1 cellular context compared by ENCODE assay signal in the genomic region with DNA sequence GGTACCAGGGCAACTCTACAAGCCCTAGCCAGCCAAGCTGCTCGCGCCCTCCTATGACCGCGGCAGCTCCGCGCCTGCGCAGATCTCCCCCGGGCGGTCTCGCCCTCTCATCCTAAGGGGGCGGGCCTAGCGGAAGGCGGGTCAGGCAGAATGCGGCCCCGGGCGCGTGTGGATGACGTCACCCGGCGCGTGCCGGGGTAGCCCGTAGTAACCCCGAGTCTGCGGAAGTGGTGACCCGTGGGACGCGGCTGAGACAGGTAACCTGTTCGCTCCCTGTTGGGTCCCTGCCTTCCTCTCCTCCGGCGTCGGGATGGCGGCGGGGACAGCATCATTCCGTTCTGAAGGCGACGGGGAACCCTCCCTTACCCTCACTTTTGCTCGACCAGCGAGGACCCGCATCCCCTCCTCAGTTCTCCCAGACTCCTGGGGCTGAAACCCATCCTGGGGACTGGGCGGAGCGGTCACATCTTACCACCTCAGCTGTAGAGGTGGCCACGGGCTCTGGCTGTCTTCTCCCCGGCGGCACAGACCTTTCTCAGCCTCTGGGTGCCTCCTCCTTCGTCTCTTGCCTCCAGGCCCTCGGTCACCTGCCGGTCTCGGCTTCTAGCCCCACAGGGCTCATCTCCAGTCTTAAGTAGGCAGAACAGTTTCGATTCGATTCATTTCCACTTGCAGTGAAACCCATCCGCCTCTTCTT.
TF ChIP-seq lines count a peak whose summit lies in the region.

AOPEP (plus strand) TSS at position 205 of the 697 bp plus-strand sequence. CDS start 33,085 bp downstream, outside the sequence.

TF ChIP-seq in HepG2, 621 proteins besides CTCF, POLR2A, EP300 and RAD21 (continued from another document and continues in another):
- TF ChIP-seq, protein P1, sequence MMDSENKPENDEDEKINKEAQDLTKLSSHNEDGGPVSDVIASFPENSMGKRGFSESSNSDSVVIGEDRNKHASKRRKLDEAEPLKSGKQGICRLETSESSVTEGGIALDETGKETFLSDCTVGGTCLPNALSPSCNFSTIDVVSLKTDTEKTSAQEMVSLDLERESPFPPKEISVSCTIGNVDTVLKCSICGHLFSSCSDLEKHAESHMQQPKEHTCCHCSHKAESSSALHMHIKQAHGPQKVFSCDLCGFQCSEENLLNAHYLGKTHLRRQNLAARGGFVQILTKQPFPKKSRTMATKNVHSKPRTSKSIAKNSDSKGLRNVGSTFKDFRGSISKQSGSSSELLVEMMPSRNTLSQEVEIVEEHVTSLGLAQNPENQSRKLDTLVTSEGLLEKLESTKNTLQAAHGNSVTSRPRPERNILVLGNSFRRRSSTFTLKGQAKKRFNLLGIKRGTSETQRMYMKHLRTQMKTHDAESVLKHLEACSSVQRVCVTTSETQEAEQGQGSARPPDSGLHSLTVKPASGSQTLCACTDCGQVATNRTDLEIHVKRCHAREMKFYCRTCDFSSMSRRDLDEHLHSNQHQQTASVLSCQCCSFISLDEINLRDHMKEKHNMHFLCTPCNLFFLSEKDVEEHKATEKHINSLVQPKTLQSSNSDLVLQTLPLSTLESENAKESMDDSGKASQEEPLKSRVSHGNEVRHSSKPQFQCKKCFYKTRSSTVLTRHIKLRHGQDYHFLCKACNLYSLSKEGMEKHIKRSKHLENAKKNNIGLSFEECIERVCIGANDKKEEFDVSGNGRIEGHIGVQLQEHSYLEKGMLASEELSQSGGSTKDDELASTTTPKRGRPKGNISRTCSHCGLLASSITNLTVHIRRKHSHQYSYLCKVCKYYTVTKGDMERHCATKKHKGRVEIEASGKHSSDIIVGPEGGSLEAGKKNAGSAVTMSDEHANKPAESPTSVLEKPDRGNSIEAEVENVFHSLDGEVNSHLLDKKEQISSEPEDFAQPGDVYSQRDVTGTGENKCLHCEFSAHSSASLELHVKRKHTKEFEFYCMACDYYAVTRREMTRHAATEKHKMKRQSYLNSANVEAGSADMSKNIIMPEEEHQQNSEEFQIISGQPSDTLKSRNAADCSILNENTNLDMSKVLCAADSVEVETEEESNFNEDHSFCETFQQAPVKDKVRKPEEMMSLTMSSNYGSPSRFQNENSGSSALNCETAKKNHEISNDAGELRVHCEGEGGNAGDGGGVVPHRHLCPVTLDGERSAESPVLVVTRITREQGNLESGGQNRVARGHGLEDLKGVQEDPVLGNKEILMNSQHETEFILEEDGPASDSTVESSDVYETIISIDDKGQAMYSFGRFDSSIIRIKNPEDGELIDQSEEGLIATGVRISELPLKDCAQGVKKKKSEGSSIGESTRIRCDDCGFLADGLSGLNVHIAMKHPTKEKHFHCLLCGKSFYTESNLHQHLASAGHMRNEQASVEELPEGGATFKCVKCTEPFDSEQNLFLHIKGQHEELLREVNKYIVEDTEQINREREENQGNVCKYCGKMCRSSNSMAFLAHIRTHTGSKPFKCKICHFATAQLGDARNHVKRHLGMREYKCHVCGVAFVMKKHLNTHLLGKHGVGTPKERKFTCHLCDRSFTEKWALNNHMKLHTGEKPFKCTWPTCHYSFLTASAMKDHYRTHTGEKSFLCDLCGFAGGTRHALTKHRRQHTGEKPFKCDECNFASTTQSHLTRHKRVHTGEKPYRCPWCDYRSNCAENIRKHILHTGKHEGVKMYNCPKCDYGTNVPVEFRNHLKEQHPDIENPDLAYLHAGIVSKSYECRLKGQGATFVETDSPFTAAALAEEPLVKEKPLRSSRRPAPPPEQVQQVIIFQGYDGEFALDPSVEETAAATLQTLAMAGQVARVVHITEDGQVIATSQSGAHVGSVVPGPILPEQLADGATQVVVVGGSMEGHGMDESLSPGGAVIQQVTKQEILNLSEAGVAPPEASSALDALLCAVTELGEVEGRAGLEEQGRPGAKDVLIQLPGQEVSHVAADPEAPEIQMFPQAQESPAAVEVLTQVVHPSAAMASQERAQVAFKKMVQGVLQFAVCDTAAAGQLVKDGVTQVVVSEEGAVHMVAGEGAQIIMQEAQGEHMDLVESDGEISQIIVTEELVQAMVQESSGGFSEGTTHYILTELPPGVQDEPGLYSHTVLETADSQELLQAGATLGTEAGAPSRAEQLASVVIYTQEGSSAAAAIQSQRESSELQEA (CRISPR knock-in tag; IDR thresholded peaks at IDR 0.05; ENCODE audit: not compliant biosample characterization) = no peak
- TF ChIP-seq ZNF670 (CRISPR knock-in tag; IDR thresholded peaks at IDR 0.05; ENCODE audit: borderline replicate concordance) = no peak
- no peak for TF ChIP-seq ZNF17 (CRISPR knock-in tag; IDR thresholded peaks at IDR 0.05)
- TF ChIP-seq, protein P2, sequence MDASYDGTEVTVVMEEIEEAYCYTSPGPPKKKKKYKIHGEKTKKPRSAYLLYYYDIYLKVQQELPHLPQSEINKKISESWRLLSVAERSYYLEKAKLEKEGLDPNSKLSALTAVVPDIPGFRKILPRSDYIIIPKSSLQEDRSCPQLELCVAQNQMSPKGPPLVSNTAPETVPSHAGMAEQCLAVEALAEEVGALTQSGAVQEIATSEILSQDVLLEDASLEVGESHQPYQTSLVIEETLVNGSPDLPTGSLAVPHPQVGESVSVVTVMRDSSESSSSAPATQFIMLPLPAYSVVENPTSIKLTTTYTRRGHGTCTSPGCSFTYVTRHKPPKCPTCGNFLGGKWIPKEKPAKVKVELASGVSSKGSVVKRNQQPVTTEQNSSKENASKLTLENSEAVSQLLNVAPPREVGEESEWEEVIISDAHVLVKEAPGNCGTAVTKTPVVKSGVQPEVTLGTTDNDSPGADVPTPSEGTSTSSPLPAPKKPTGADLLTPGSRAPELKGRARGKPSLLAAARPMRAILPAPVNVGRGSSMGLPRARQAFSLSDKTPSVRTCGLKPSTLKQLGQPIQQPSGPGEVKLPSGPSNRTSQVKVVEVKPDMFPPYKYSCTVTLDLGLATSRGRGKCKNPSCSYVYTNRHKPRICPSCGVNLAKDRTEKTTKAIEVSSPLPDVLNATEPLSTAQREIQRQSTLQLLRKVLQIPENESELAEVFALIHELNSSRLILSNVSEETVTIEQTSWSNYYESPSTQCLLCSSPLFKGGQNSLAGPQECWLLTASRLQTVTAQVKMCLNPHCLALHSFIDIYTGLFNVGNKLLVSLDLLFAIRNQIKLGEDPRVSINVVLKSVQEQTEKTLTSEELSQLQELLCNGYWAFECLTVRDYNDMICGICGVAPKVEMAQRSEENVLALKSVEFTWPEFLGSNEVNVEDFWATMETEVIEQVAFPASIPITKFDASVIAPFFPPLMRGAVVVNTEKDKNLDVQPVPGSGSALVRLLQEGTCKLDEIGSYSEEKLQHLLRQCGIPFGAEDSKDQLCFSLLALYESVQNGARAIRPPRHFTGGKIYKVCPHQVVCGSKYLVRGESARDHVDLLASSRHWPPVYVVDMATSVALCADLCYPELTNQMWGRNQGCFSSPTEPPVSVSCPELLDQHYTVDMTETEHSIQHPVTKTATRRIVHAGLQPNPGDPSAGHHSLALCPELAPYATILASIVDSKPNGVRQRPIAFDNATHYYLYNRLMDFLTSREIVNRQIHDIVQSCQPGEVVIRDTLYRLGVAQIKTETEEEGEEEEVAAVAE (CRISPR knock-in tag; IDR thresholded peaks at IDR 0.05; ENCODE audit: borderline replicate concordance) = no peak; the same call in 1 of the 2 replicates
- peak; percentile 34; the same call in 1 of the 2 replicates for TF ChIP-seq ZFP37 (CRISPR knock-in tag; IDR thresholded peaks at IDR 0.05; ENCODE audit: borderline replicate concordance)
- TF ChIP-seq NFIC (IDR thresholded peaks at IDR 0.05; ENCODE audit: low read length) = 0 out of 2 replicates have a peak, but pooled peaks have one; percentile 31
- peak; percentile 80; the same call in 1 of the 2 replicates for TF ChIP-seq TBX2 (CRISPR knock-in tag; IDR thresholded peaks at IDR 0.05; ENCODE audit: borderline replicate concordance)
- TF ChIP-seq, protein P3, sequence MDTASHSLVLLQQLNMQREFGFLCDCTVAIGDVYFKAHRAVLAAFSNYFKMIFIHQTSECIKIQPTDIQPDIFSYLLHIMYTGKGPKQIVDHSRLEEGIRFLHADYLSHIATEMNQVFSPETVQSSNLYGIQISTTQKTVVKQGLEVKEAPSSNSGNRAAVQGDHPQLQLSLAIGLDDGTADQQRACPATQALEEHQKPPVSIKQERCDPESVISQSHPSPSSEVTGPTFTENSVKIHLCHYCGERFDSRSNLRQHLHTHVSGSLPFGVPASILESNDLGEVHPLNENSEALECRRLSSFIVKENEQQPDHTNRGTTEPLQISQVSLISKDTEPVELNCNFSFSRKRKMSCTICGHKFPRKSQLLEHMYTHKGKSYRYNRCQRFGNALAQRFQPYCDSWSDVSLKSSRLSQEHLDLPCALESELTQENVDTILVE (CRISPR knock-in tag; IDR thresholded peaks at IDR 0.05) = 0 out of 2 replicates have a peak, but pooled peaks have one; percentile 24
- TF ChIP-seq, protein P4, sequence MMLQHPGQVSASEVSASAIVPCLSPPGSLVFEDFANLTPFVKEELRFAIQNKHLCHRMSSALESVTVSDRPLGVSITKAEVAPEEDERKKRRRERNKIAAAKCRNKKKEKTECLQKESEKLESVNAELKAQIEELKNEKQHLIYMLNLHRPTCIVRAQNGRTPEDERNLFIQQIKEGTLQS (CRISPR knock-in tag; IDR thresholded peaks at IDR 0.05) = peak; percentile 79
- TF ChIP-seq STAT6 (CRISPR knock-in tag; IDR thresholded peaks at IDR 0.05; ENCODE audit: borderline replicate concordance) = peak; percentile 79; the same call in 1 of the 2 replicates
- no peak for TF ChIP-seq ZKSCAN5 (CRISPR knock-in tag; IDR thresholded peaks at IDR 0.05)
- TF ChIP-seq, protein P5, sequence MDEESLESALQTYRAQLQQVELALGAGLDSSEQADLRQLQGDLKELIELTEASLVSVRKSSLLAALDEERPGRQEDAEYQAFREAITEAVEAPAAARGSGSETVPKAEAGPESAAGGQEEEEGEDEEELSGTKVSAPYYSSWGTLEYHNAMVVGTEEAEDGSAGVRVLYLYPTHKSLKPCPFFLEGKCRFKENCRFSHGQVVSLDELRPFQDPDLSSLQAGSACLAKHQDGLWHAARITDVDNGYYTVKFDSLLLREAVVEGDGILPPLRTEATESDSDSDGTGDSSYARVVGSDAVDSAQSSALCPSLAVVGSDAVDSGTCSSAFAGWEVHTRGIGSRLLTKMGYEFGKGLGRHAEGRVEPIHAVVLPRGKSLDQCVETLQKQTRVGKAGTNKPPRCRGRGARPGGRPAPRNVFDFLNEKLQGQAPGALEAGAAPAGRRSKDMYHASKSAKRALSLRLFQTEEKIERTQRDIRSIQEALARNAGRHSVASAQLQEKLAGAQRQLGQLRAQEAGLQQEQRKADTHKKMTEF (CRISPR knock-in tag; IDR thresholded peaks at IDR 0.05) = peak; percentile 83
- no peak for TF ChIP-seq PAF1 (CRISPR knock-in tag; IDR thresholded peaks at IDR 0.05)
- TF ChIP-seq ZNF775 (CRISPR knock-in tag; IDR thresholded peaks at IDR 0.05; ENCODE audit: borderline replicate concordance) = no peak
- no peak for TF ChIP-seq ZNF230 (CRISPR knock-in tag; IDR thresholded peaks at IDR 0.05)
- TF ChIP-seq DMAP1 (CRISPR knock-in tag; IDR thresholded peaks at IDR 0.05) = no peak
- TF ChIP-seq ELK4 (CRISPR knock-in tag; IDR thresholded peaks at IDR 0.05; ENCODE audit: borderline replicate concordance) = no peak
- TF ChIP-seq MLLT10 (CRISPR knock-in tag; IDR thresholded peaks at IDR 0.05) = no peak
- TF ChIP-seq, protein P6, sequence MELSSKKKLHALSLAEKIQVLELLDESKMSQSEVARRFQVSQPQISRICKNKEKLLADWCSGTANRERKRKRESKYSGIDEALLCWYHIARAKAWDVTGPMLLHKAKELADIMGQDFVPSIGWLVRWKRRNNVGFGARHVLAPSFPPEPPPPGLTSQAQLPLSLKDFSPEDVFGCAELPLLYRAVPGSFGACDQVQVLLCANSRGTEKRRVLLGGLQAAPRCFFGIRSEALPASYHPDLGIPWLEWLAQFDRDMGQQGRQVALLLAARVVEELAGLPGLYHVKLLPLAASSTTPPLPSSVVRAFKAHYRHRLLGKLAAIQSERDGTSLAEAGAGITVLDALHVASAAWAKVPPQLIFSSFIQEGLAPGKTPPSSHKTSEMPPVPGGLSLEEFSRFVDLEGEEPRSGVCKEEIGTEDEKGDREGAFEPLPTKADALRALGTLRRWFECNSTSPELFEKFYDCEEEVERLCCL (CRISPR knock-in tag; IDR thresholded peaks at IDR 0.05; ENCODE audit: borderline replicate concordance) = 0 out of 2 replicates have a peak, but pooled peaks have one; percentile 66
- TF ChIP-seq, protein P7, sequence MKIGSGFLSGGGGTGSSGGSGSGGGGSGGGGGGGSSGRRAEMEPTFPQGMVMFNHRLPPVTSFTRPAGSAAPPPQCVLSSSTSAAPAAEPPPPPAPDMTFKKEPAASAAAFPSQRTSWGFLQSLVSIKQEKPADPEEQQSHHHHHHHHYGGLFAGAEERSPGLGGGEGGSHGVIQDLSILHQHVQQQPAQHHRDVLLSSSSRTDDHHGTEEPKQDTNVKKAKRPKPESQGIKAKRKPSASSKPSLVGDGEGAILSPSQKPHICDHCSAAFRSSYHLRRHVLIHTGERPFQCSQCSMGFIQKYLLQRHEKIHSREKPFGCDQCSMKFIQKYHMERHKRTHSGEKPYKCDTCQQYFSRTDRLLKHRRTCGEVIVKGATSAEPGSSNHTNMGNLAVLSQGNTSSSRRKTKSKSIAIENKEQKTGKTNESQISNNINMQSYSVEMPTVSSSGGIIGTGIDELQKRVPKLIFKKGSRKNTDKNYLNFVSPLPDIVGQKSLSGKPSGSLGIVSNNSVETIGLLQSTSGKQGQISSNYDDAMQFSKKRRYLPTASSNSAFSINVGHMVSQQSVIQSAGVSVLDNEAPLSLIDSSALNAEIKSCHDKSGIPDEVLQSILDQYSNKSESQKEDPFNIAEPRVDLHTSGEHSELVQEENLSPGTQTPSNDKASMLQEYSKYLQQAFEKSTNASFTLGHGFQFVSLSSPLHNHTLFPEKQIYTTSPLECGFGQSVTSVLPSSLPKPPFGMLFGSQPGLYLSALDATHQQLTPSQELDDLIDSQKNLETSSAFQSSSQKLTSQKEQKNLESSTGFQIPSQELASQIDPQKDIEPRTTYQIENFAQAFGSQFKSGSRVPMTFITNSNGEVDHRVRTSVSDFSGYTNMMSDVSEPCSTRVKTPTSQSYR (CRISPR knock-in tag; IDR thresholded peaks at IDR 0.05; ENCODE audit: borderline replicate concordance) = no peak
- TF ChIP-seq ZNF567 (CRISPR knock-in tag; IDR thresholded peaks at IDR 0.05; ENCODE audit: borderline replicate concordance) = peak; percentile 59; the same call in 1 of the 2 replicates
- TF ChIP-seq KLF16 (CRISPR knock-in tag; IDR thresholded peaks at IDR 0.05) = peak; percentile 68 to 92; a peak in 2 of 4 replicates
